In the genomic region with DNA sequence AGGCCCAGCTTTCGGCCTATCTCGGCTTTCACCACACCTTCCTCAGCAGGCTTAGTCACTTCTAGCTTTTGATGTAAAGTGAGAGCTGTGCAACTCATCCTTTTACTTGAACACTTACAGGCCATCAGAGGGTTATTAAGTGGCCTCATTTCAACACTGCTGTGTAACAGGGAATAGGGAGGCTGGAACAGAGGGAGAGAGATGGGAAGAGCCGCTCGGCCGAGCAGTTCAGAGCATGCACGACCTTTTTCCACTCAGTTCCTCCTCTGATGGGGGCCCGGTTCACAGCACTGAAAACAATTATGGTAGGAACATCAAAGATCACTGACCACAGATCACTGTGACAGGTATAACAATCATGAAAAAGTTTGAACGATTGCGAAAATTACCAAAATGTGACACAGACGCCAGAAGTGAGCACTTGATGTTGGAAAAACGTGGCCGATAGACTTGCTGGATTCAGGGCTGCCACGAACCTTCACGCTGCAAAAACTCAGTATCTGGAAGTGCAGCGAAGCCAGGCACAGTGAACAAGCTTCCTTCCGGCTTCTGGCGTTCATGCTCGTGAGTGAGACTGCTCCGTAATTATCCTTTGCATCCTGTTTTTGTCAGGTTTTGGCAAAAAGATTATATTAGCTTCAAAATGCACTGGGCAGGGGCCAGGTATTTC, we compare ENCODE assay signal across 1 cellular context.
TF ChIP-seq lines count a peak whose summit lies in the region.

No MANE protein-coding gene starts in this region.

TF ChIP-seq in K562, 482 proteins besides CTCF, POLR2A, EP300 and RAD21 (continued from another document and continues in another):
- TF ChIP-seq, protein P1, sequence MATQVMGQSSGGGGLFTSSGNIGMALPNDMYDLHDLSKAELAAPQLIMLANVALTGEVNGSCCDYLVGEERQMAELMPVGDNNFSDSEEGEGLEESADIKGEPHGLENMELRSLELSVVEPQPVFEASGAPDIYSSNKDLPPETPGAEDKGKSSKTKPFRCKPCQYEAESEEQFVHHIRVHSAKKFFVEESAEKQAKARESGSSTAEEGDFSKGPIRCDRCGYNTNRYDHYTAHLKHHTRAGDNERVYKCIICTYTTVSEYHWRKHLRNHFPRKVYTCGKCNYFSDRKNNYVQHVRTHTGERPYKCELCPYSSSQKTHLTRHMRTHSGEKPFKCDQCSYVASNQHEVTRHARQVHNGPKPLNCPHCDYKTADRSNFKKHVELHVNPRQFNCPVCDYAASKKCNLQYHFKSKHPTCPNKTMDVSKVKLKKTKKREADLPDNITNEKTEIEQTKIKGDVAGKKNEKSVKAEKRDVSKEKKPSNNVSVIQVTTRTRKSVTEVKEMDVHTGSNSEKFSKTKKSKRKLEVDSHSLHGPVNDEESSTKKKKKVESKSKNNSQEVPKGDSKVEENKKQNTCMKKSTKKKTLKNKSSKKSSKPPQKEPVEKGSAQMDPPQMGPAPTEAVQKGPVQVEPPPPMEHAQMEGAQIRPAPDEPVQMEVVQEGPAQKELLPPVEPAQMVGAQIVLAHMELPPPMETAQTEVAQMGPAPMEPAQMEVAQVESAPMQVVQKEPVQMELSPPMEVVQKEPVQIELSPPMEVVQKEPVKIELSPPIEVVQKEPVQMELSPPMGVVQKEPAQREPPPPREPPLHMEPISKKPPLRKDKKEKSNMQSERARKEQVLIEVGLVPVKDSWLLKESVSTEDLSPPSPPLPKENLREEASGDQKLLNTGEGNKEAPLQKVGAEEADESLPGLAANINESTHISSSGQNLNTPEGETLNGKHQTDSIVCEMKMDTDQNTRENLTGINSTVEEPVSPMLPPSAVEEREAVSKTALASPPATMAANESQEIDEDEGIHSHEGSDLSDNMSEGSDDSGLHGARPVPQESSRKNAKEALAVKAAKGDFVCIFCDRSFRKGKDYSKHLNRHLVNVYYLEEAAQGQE (CRISPR knock-in tag; IDR thresholded peaks at IDR 0.05; ENCODE audit: low read depth), result no peak
- TF ChIP-seq MEIS2 (IDR thresholded peaks at IDR 0.05; ENCODE audit: partially characterized antibody) (peak; percentile 39), ZFP36 (IDR thresholded peaks at IDR 0.05; ENCODE audit: low read depth, low read length, partially characterized antibody) (no peak), ZSCAN32 (CRISPR knock-in tag; IDR thresholded peaks at IDR 0.05) (no peak), ETV5 (CRISPR knock-in tag; IDR thresholded peaks at IDR 0.05; ENCODE audit: low read depth) (peak; percentile 71), ZNF184 (CRISPR knock-in tag; IDR thresholded peaks at IDR 0.05) (no peak), SRF (CRISPR knock-in tag; IDR thresholded peaks at IDR 0.05) (no peak), ZNF764 (CRISPR knock-in tag; IDR thresholded peaks at IDR 0.05; ENCODE audit: low read depth) (no peak), KAT7 (CRISPR knock-in tag; IDR thresholded peaks at IDR 0.05; ENCODE audit: borderline replicate concordance) (peak; percentile 71; the same call in 1 of the 2 replicates), PTTG1 (tag; IDR thresholded peaks at IDR 0.05; ENCODE audit: low read depth) (no peak), RBM17 (IDR thresholded peaks at IDR 0.05; ENCODE audit: borderline replicate concordance, low read depth, low read length) (no peak), CXXC5 (CRISPR knock-in tag; IDR thresholded peaks at IDR 0.05) (peak; percentile 44; the same call in 1 of the 2 replicates), MXI1 (IDR thresholded peaks at IDR 0.05; ENCODE audit: low read depth, low read length) (no peak), SUPT5H (IDR thresholded peaks at IDR 0.05) (no peak), MCM2 (IDR thresholded peaks at IDR 0.05; ENCODE audit: low read depth) (no peak), BHLHE40 (IDR thresholded peaks at IDR 0.05; ENCODE audit: low read length) (peak; percentile 50; the same call in 1 of the 2 replicates), POLR2AphosphoS2 (IDR thresholded peaks at IDR 0.05; ENCODE audit: low read length) (no peak), TRIM24 (IDR thresholded peaks at IDR 0.05) (no peak), CTBP1 (IDR thresholded peaks at IDR 0.05; ENCODE audit: borderline replicate concordance) (0 out of 2 replicates have a peak, but pooled peaks have one; percentile 20), GATAD2A (IDR thresholded peaks at IDR 0.05) (0 out of 2 replicates have a peak, but pooled peaks have one; percentile 28), ELF2 (CRISPR knock-in tag; IDR thresholded peaks at IDR 0.05) (no peak), ZFX (CRISPR knock-in tag; IDR thresholded peaks at IDR 0.05) (peak; percentile 79), ATF7 (IDR thresholded peaks at IDR 0.05) (0 out of 2 replicates have a peak, but pooled peaks have one; percentile 30), ZEB2 (IDR thresholded peaks at IDR 0.05) (no peak), CREM (IDR thresholded peaks at IDR 0.05; ENCODE audit: low read depth) (0 out of 2 replicates have a peak, but pooled peaks have one; percentile 14)
- TF ChIP-seq, protein P2, sequence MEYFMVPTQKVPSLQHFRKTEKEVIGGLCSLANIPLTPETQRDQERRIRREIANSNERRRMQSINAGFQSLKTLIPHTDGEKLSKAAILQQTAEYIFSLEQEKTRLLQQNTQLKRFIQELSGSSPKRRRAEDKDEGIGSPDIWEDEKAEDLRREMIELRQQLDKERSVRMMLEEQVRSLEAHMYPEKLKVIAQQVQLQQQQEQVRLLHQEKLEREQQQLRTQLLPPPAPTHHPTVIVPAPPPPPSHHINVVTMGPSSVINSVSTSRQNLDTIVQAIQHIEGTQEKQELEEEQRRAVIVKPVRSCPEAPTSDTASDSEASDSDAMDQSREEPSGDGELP (CRISPR knock-in tag; IDR thresholded peaks at IDR 0.05; ENCODE audit: borderline replicate concordance), result no peak
- TF ChIP-seq, protein P3, sequence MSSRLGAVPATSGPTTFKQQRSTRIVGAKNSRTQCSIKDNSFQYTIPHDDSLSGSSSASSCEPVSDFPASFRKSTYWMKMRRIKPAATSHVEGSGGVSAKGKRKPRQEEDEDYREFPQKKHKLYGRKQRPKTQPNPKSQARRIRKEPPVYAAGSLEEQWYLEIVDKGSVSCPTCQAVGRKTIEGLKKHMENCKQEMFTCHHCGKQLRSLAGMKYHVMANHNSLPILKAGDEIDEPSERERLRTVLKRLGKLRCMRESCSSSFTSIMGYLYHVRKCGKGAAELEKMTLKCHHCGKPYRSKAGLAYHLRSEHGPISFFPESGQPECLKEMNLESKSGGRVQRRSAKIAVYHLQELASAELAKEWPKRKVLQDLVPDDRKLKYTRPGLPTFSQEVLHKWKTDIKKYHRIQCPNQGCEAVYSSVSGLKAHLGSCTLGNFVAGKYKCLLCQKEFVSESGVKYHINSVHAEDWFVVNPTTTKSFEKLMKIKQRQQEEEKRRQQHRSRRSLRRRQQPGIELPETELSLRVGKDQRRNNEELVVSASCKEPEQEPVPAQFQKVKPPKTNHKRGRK (tag; IDR thresholded peaks at IDR 0.05), result no peak
- TF ChIP-seq, protein P4, sequence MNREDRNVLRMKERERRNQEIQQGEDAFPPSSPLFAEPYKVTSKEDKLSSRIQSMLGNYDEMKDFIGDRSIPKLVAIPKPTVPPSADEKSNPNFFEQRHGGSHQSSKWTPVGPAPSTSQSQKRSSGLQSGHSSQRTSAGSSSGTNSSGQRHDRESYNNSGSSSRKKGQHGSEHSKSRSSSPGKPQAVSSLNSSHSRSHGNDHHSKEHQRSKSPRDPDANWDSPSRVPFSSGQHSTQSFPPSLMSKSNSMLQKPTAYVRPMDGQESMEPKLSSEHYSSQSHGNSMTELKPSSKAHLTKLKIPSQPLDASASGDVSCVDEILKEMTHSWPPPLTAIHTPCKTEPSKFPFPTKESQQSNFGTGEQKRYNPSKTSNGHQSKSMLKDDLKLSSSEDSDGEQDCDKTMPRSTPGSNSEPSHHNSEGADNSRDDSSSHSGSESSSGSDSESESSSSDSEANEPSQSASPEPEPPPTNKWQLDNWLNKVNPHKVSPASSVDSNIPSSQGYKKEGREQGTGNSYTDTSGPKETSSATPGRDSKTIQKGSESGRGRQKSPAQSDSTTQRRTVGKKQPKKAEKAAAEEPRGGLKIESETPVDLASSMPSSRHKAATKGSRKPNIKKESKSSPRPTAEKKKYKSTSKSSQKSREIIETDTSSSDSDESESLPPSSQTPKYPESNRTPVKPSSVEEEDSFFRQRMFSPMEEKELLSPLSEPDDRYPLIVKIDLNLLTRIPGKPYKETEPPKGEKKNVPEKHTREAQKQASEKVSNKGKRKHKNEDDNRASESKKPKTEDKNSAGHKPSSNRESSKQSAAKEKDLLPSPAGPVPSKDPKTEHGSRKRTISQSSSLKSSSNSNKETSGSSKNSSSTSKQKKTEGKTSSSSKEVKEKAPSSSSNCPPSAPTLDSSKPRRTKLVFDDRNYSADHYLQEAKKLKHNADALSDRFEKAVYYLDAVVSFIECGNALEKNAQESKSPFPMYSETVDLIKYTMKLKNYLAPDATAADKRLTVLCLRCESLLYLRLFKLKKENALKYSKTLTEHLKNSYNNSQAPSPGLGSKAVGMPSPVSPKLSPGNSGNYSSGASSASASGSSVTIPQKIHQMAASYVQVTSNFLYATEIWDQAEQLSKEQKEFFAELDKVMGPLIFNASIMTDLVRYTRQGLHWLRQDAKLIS (CRISPR knock-in tag; IDR thresholded peaks at IDR 0.05), result peak; percentile 59; the same call in 1 of the 2 replicates
- TF ChIP-seq, protein P5, sequence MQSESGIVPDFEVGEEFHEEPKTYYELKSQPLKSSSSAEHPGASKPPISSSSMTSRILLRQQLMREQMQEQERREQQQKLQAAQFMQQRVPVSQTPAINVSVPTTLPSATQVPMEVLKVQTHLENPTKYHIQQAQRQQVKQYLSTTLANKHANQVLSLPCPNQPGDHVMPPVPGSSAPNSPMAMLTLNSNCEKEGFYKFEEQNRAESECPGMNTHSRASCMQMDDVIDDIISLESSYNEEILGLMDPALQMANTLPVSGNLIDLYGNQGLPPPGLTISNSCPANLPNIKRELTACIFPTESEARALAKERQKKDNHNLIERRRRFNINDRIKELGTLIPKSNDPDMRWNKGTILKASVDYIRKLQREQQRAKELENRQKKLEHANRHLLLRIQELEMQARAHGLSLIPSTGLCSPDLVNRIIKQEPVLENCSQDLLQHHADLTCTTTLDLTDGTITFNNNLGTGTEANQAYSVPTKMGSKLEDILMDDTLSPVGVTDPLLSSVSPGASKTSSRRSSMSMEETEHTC (IDR thresholded peaks at IDR 0.05), result no peak
- TF ChIP-seq, protein P6, sequence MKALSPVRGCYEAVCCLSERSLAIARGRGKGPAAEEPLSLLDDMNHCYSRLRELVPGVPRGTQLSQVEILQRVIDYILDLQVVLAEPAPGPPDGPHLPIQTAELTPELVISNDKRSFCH (CRISPR knock-in tag; IDR thresholded peaks at IDR 0.05), result no peak
- TF ChIP-seq, protein P6 (tag; IDR thresholded peaks at IDR 0.05), result 0 out of 2 replicates have a peak, but pooled peaks have one; percentile 58
- TF ChIP-seq, protein P7, sequence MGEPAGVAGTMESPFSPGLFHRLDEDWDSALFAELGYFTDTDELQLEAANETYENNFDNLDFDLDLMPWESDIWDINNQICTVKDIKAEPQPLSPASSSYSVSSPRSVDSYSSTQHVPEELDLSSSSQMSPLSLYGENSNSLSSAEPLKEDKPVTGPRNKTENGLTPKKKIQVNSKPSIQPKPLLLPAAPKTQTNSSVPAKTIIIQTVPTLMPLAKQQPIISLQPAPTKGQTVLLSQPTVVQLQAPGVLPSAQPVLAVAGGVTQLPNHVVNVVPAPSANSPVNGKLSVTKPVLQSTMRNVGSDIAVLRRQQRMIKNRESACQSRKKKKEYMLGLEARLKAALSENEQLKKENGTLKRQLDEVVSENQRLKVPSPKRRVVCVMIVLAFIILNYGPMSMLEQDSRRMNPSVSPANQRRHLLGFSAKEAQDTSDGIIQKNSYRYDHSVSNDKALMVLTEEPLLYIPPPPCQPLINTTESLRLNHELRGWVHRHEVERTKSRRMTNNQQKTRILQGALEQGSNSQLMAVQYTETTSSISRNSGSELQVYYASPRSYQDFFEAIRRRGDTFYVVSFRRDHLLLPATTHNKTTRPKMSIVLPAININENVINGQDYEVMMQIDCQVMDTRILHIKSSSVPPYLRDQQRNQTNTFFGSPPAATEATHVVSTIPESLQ (CRISPR knock-in tag; IDR thresholded peaks at IDR 0.05), result 0 out of 2 replicates have a peak, but pooled peaks have one; percentile 66
- TF ChIP-seq, protein P8, sequence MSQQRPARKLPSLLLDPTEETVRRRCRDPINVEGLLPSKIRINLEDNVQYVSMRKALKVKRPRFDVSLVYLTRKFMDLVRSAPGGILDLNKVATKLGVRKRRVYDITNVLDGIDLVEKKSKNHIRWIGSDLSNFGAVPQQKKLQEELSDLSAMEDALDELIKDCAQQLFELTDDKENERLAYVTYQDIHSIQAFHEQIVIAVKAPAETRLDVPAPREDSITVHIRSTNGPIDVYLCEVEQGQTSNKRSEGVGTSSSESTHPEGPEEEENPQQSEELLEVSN (IDR thresholded peaks at IDR 0.05; ENCODE audit: borderline replicate concordance in 1 of 2, extremely low read depth in 1 of 2, insufficient read depth in 1 of 2, insufficient read length in 1 of 2, low read depth in 1 of 2, low read length in 1 of 2, poor library complexity in 1 of 2, severe bottlenecking in 1 of 2), result peak in 1 of 2 experiments; percentile 36
